Comparison of ENCODE assay signal across 8 cellular contexts in genomic region chr7:129163875-129164544, GRCh38. TPM values are rescaled to one million over a fixed set of nuclear protein-coding genes. Genes with fewer than 3 reads are reported as not detected.
DNase-seq lines count a peak whose midpoint lies in the region; ATAC-seq and TF ChIP-seq lines count a peak whose summit lies in the region.

No MANE protein-coding gene starts in this region.

- H3K4me3 ChIP-seq in NB4 (ENCODE audit: low read depth, low read length) (no peak overlapping the region), testis (no peak overlapping the region)

- no peak overlapping the region for H3K27ac Mint-ChIP-seq in activated T-cell treated with anti-CD3 and anti-CD28 coated beads, Interleukin-2, amount 50 U/mL, for 72 hours
- H3K27ac Mint-ChIP-seq in WTC11: no peak overlapping the region
- H3K27ac Mint-ChIP-seq in stimulated activated naive CD8-positive, alpha-beta T cell treated with anti-CD3 and anti-CD28 coated beads, Interleukin-15, amount 100 ng/mL, for 72 hours: no peak overlapping the region

- DNase-seq in activated T-cell treated with anti-CD3 and anti-CD28 coated beads, Interleukin-2, amount 50 U/mL, for 72 hours: peak; percentile 10 to 33
- no peak for DNase-seq in activated T-cell treated with anti-CD3 and anti-CD28 coated beads, Interleukin-2, amount 50 U/mL, for 1 hour
- DNase-seq in NB4 (ENCODE audit: low read depth): peak; percentile 70
- no peak for DNase-seq in WTC11 (ENCODE audit: low spot score)
- DNase-seq in iPS-NIHi11 (ENCODE audit: low spot score): peak; percentile 50
- no peak for DNase-seq in testis
- DNase-seq in activated naive CD4-positive, alpha-beta T cell (lab: John Stamatoyannopoulos, UW): no peak
- no peak for DNase-seq in stimulated activated naive CD8-positive, alpha-beta T cell treated with anti-CD3 and anti-CD28 coated beads, Interleukin-15, amount 100 ng/mL, for 72 hours

- intact Hi-C loops in testis (cut with DNase I; ENCODE audit: low total_unique reads): no loop called here

- TF ChIP-seq POLR2A in NB4 (IDR thresholded peaks at IDR 0.05; ENCODE audit: extremely low read depth, insufficient read length): no peak
- no peak for TF ChIP-seq POLR2A in testis (IDR thresholded peaks at IDR 0.05)

- WGBS in testis, 2 donors: 60 to 63% methylated on average over 11 of the region's 11 CpGs

- no peak overlapping the region for H3K27ac ChIP-seq in testis

- TF ChIP-seq CTCF in NB4 (IDR thresholded peaks at IDR 0.05; ENCODE audit: low read depth, low read length): peak; percentile 86
- TF ChIP-seq CTCF in WTC11 (IDR thresholded peaks at IDR 0.05): peak; percentile 67
- TF ChIP-seq CTCF in testis (IDR thresholded peaks at IDR 0.05): peak; percentile 69 to 91 (median 81)

- ATAC-seq in activated T-cell treated with anti-CD3 and anti-CD28 coated beads, Interleukin-2, amount 50 U/mL, for 72 hours (replicated peaks in 1 of 2): peak; percentile 43 to 61
- no peak for ATAC-seq in WTC11
- ATAC-seq in stimulated activated naive CD8-positive, alpha-beta T cell treated with anti-CD3 and anti-CD28 coated beads, Interleukin-15, amount 100 ng/mL, for 72 hours: no peak

- H3K36me3 Mint-ChIP-seq in activated T-cell treated with anti-CD3 and anti-CD28 coated beads, Interleukin-2, amount 50 U/mL, for 72 hours (ENCODE audit: insufficient read depth in 2 of 2): peaks cover 0 to 5% of the 10 kb centered on the region in 2 donors
- H3K36me3 Mint-ChIP-seq in WTC11: peaks cover 15% of the 10 kb centered on the region; the same call in 1 of the 2 replicates

- H3K9me3 Mint-ChIP-seq in activated T-cell treated with anti-CD3 and anti-CD28 coated beads, Interleukin-2, amount 50 U/mL, for 72 hours: no peaks in the 10 kb centered on the region
- H3K9me3 Mint-ChIP-seq in WTC11: no peaks in the 10 kb centered on the region
- H3K9me3 Mint-ChIP-seq in stimulated activated naive CD8-positive, alpha-beta T cell treated with anti-CD3 and anti-CD28 coated beads, Interleukin-15, amount 100 ng/mL, for 72 hours: no peaks in the 10 kb centered on the region

- POLR2A ChIA-PET in WTC11 (lab: Charles Lee): interaction anchor here (0.9 to 1.4 kb wide), 2 partner anchors 25 to 29 kb away, joined by 3 to 9 read pairs; partner anchors contain the start of gene SMO

- peaks cover 14% of the 10 kb centered on the region for H3K27me3 Mint-ChIP-seq in activated T-cell treated with anti-CD3 and anti-CD28 coated beads, Interleukin-2, amount 50 U/mL, for 72 hours (ENCODE audit: low read depth)
- H3K27me3 Mint-ChIP-seq in WTC11 (ENCODE audit: low read depth): no peaks in the 10 kb centered on the region
- no peaks in the 10 kb centered on the region for H3K27me3 Mint-ChIP-seq in stimulated activated naive CD8-positive, alpha-beta T cell treated with anti-CD3 and anti-CD28 coated beads, Interleukin-15, amount 100 ng/mL, for 72 hours

- H3K9me3 ChIP-seq in testis: no peaks in the 10 kb centered on the region

- H3K4me3 Mint-ChIP-seq in activated T-cell treated with anti-CD3 and anti-CD28 coated beads, Interleukin-2, amount 50 U/mL, for 72 hours: no peak overlapping the region
- H3K4me3 Mint-ChIP-seq in WTC11: no peak overlapping the region
- no peak overlapping the region for H3K4me3 Mint-ChIP-seq in stimulated activated naive CD8-positive, alpha-beta T cell treated with anti-CD3 and anti-CD28 coated beads, Interleukin-15, amount 100 ng/mL, for 72 hours

- peaks cover 11% of the 10 kb centered on the region for H3K4me1 Mint-ChIP-seq in activated T-cell treated with anti-CD3 and anti-CD28 coated beads, Interleukin-2, amount 50 U/mL, for 72 hours (ENCODE audit: low read depth)
- H3K4me1 Mint-ChIP-seq in WTC11: peaks cover 17% of the 10 kb centered on the region
- peaks cover 22% of the 10 kb centered on the region for H3K4me1 Mint-ChIP-seq in stimulated activated naive CD8-positive, alpha-beta T cell treated with anti-CD3 and anti-CD28 coated beads, Interleukin-15, amount 100 ng/mL, for 72 hours

- no peaks in the 10 kb centered on the region for H3K36me3 ChIP-seq in testis (ENCODE audit: low read depth, missing control alignments)

- H3K4me1 ChIP-seq in testis: no peaks in the 10 kb centered on the region

- CTCF ChIA-PET in WTC11 (lab: Charles Lee): interaction anchor here (0.6 to 1.7 kb wide), 61 partner anchors 8 to 737 kb away, joined by 3 to 56 read pairs (median 5); partner anchors contain the start of genes AHCYL2, ATP6V1F, SMO and STRIP2

- H3K27me3 ChIP-seq in testis: no peaks in the 10 kb centered on the region

TF ChIP-seq in WTC11, 78 proteins besides CTCF, POLR2A, EP300 and RAD21:
- TF ChIP-seq OVOL2 (CRISPR knock-in tag; IDR thresholded peaks at IDR 0.05; ENCODE audit: borderline replicate concordance) (no peak), E2F5 (CRISPR knock-in tag; IDR thresholded peaks at IDR 0.05) (no peak), KAT7 (CRISPR knock-in tag; IDR thresholded peaks at IDR 0.05; ENCODE audit: borderline replicate concordance) (no peak), PRRX2 (CRISPR knock-in tag; IDR thresholded peaks at IDR 0.05) (no peak), SMAD3 (CRISPR knock-in tag; IDR thresholded peaks at IDR 0.05; ENCODE audit: borderline replicate concordance) (no peak), CBFB (CRISPR knock-in tag; IDR thresholded peaks at IDR 0.05; ENCODE audit: low read depth) (no peak), ZNF532 (CRISPR knock-in tag; IDR thresholded peaks at IDR 0.05; ENCODE audit: borderline replicate concordance) (no peak), MLX (CRISPR knock-in tag; IDR thresholded peaks at IDR 0.05) (no peak), USF2 (CRISPR knock-in tag; IDR thresholded peaks at IDR 0.05) (no peak), FOXP1 (CRISPR knock-in tag; IDR thresholded peaks at IDR 0.05; ENCODE audit: borderline replicate concordance) (no peak)

RNA-seq across cellular contexts. Expression of gene TSPAN33, which starts 19.5 kb away (rescaled TPM):
- total RNA-seq in activated T-cell treated with anti-CD3 and anti-CD28 coated beads, Interleukin-2, amount 50 U/mL, for 72 hours: 10 to 100 TPM; 17.3 to 31.5 TPM
- total RNA-seq in WTC11 (2021) (30.0 to 42.9 TPM (median 39.8 TPM) in 3 replicates), testis (10 to 100 TPM; 25.7 to 35.7 TPM)
- 35.9 TPM for polyA plus RNA-seq in testis (ENCODE audit: insufficient read depth, low read depth, low replicate concordance)

RNA-seq across cellular contexts. Expression of gene SMO, which starts 24.4 kb away (rescaled TPM):
- total RNA-seq in activated T-cell treated with anti-CD3 and anti-CD28 coated beads, Interleukin-2, amount 50 U/mL, for 72 hours: 1 to 10 TPM in 1 of 2 donors, under 1 TPM in 1; 0.84 to 2.0 TPM
- 56.9 to 61.4 TPM (median 60.3 TPM) in 3 replicates for total RNA-seq in WTC11 (2021)
- total RNA-seq in testis: 10 to 100 TPM; 17.7 to 22.8 TPM
- polyA plus RNA-seq in testis (ENCODE audit: insufficient read depth, low read depth, low replicate concordance): 11.9 TPM

Comparison
In these comparisons a context has a peak if more than half of its experiments do, and no peak if none do; other contexts are left out.
1. DNase-seq: peak in activated T-cell treated with anti-CD3 and anti-CD28 coated beads, Interleukin-2, amount 50 U/mL, for 72 hours (2 of 2), NB4 (single experiment) and iPS-NIHi11 (single experiment); none in activated T-cell treated with anti-CD3 and anti-CD28 coated beads, Interleukin-2, amount 50 U/mL, for 1 hour (single experiment), WTC11 (single experiment), testis (single experiment), activated naive CD4-positive, alpha-beta T cell (0 of 4) and stimulated activated naive CD8-positive, alpha-beta T cell treated with anti-CD3 and anti-CD28 coated beads, Interleukin-15, amount 100 ng/mL, for 72 hours (0 of 2).
2. ATAC-seq: peak in activated T-cell treated with anti-CD3 and anti-CD28 coated beads, Interleukin-2, amount 50 U/mL, for 72 hours (2 of 2); none in WTC11 (single experiment) and stimulated activated naive CD8-positive, alpha-beta T cell treated with anti-CD3 and anti-CD28 coated beads, Interleukin-15, amount 100 ng/mL, for 72 hours (single experiment).
3. RNA of gene SMO, which starts 24.4 kb away (total RNA-seq): 56.9 to 61.4 TPM in WTC11 and 17.7 to 22.8 TPM in testis; 0.84 to 2.0 TPM in activated T-cell treated with anti-CD3 and anti-CD28 coated beads, Interleukin-2, amount 50 U/mL, for 72 hours; every median in the first group is over 4 times any median in the second.
4. Peak in every context shown above with its lines, with median percentiles within 50 percentile points of each other: CTCF ChIP-seq.